1 cellular context compared by ENCODE assay signal in genomic region chr1:28642847-28643635, GRCh38.
TF ChIP-seq lines count a peak whose summit lies in the region.

Gene TAF12 (minus strand): TSS chr1:28643067. CDS start chr1:28622081, 20,986 bp downstream.

TF ChIP-seq in HepG2, 621 proteins besides CTCF, POLR2A, EP300 and RAD21 (continued from another document and continues in another):
- TF ChIP-seq POGK (CRISPR knock-in tag; conservative IDR thresholded peaks at IDR 0.05) (peak; percentile 68; the same call in 1 of the 2 replicates), SIN3A (IDR thresholded peaks at IDR 0.05; ENCODE audit: borderline replicate concordance, low read depth, low read length) (peak; percentile 94), KMT2A (CRISPR knock-in tag; IDR thresholded peaks at IDR 0.05) (peak; percentile 99), ZNF724P (CRISPR knock-in tag; IDR thresholded peaks at IDR 0.05; ENCODE audit: borderline replicate concordance) (no peak; the same call in 1 of the 2 replicates), ZNF879 (CRISPR knock-in tag; IDR thresholded peaks at IDR 0.05) (no peak), GLMP (CRISPR knock-in tag; IDR thresholded peaks at IDR 0.05; ENCODE audit: borderline replicate concordance) (no peak), TEAD2 (CRISPR knock-in tag; IDR thresholded peaks at IDR 0.05) (no peak), ZBTB37 (CRISPR knock-in tag; IDR thresholded peaks at IDR 0.05) (no peak), MBNL3 (CRISPR knock-in tag; conservative IDR thresholded peaks at IDR 0.05) (no peak), FOSL2 (CRISPR knock-in tag; IDR thresholded peaks at IDR 0.05) (peak; percentile 57), ATF4 (CRISPR knock-in tag; IDR thresholded peaks at IDR 0.05) (peak in 1 of 2 experiments; percentile 61; a peak in 1 of 4 replicates), PRDM15 (CRISPR knock-in tag; IDR thresholded peaks at IDR 0.05) (no peak; the same call in 1 of the 2 replicates), GATAD2A (CRISPR knock-in tag; IDR thresholded peaks at IDR 0.05) (peak; percentile 49; the same call in 1 of the 2 replicates), REST (IDR thresholded peaks at IDR 0.05; ENCODE audit: borderline replicate concordance in 1 of 2, low read depth in 1 of 2, low read length in 2 of 2) (no peak), ASH2L (IDR thresholded peaks at IDR 0.05; ENCODE audit: insufficient read length, low read depth, low read length) (peak; percentile 73), ZNF446 (CRISPR knock-in tag; IDR thresholded peaks at IDR 0.05) (peak; percentile 76; the same call in 1 of the 2 replicates), USF2 (IDR thresholded peaks at IDR 0.05; ENCODE audit: low read depth, low read length) (peak; percentile 78), USF2 (CRISPR knock-in tag; IDR thresholded peaks at IDR 0.05; ENCODE audit: borderline replicate concordance) (peak; percentile 81), ZNF652 (CRISPR knock-in tag; IDR thresholded peaks at IDR 0.05; ENCODE audit: borderline replicate concordance, low read depth) (peak; percentile 87), ZNF292 (CRISPR knock-in tag; IDR thresholded peaks at IDR 0.05; ENCODE audit: borderline replicate concordance, low read depth) (no peak; the same call in 1 of the 2 replicates), STAT5B (CRISPR knock-in tag; IDR thresholded peaks at IDR 0.05) (peak; percentile 41; the same call in 1 of the 2 replicates), UBTF (CRISPR knock-in tag; IDR thresholded peaks at IDR 0.05) (peak; percentile 86), SMARCC2 (IDR thresholded peaks at IDR 0.05) (no peak), ATRX (CRISPR knock-in tag; IDR thresholded peaks at IDR 0.05; ENCODE audit: borderline replicate concordance) (no peak), CBX1 (IDR thresholded peaks at IDR 0.05; ENCODE audit: low read depth) (no peak), NFYC (CRISPR knock-in tag; IDR thresholded peaks at IDR 0.05) (no peak; the same call in 1 of the 2 replicates), NCOA2 (CRISPR knock-in tag; IDR thresholded peaks at IDR 0.05) (peak; percentile 16), RFXANK (CRISPR knock-in tag; IDR thresholded peaks at IDR 0.05) (no peak), SALL2 (CRISPR knock-in tag; IDR thresholded peaks at IDR 0.05) (peak; percentile 91), FOSL1 (CRISPR knock-in tag; IDR thresholded peaks at IDR 0.05; ENCODE audit: borderline replicate concordance) (no peak), ZHX2 (IDR thresholded peaks at IDR 0.05; ENCODE audit: low read depth) (no peak), ZHX2 (CRISPR knock-in tag; IDR thresholded peaks at IDR 0.05; ENCODE audit: borderline replicate concordance) (no peak)
